ENCODE assay signal across 10 cellular contexts in genomic region chr4:153485860-153486259, GRCh38. TPM values are rescaled to one million over a fixed set of nuclear protein-coding genes. Genes with fewer than 3 reads are reported as not detected.
A peak's percentile ranks its signal among the peaks of the same experiment; 100 is the strongest.
DNase-seq lines count a peak whose midpoint lies in the region; ATAC-seq and TF ChIP-seq lines count a peak whose summit lies in the region.
"Had no signal": no experiment of that assay in that cellular context is flagged by ENCODE, and none has a peak within 500 bp of the region (broad histone marks: within the 10 kb centered on the region; RNA-seq: fewer than 3 reads in every experiment).

No MANE protein-coding gene starts in this region.

- peak overlapping the region; percentile 31 for H3K27ac Mint-ChIP-seq in endodermal cell

- H3K9me3 Mint-ChIP-seq in endodermal cell = no peaks in the 10 kb centered on the region
- H3K9me3 Mint-ChIP-seq: effector memory CD8-positive, alpha-beta T cell had no signal

- no peaks in the 10 kb centered on the region for H3K27me3 Mint-ChIP-seq in endodermal cell (ENCODE audit: insufficient read depth)
- H3K27me3 Mint-ChIP-seq: effector memory CD8-positive, alpha-beta T cell had no signal

- peaks cover 16% of the 10 kb centered on the region for H3K4me1 ChIP-seq in endodermal cell (ENCODE audit: control insufficient read depth, insufficient read depth, low read length)
- H3K4me1 ChIP-seq in skeletal muscle tissue (ENCODE audit: control insufficient read depth in 3 of 3, insufficient read depth in 3 of 3, low read length in 3 of 3) = peaks cover 56 to 62% (median 58%) of the 10 kb centered on the region in 3 donors

- no peak overlapping the region for H3K9ac ChIP-seq in endodermal cell (ENCODE audit: extremely low read depth, low read length, poor library complexity, severe bottlenecking)
- H3K9ac ChIP-seq in skeletal muscle tissue (ENCODE audit: low read depth in 1 of 3, low read length in 3 of 3) = peak overlapping the region in 1 of 3 donors; percentile 5

- ATAC-seq in HG03354 (IDR thresholded peaks at IDR 0.05; ENCODE audit: poor library complexity, severe bottlenecking, unreplicated experiment) (no peak), GM21825 (IDR thresholded peaks at IDR 0.05; ENCODE audit: unreplicated experiment) (no peak)
- ATAC-seq: effector memory CD8-positive, alpha-beta T cell had no signal

- H3K4me1 Mint-ChIP-seq in endodermal cell = peaks cover 45% of the 10 kb centered on the region

- H3K9me3 ChIP-seq in endodermal cell (ENCODE audit: control insufficient read depth, low read length) (no peaks in the 10 kb centered on the region), skeletal muscle tissue (ENCODE audit: control insufficient read depth in 3 of 3, low read length in 3 of 3) (no peaks in the 10 kb centered on the region)

- H3K27ac ChIP-seq in endodermal cell (ENCODE audit: low read depth, low read length) = no peak overlapping the region
- H3K27ac ChIP-seq in skeletal muscle tissue (ENCODE audit: low read depth, low read length) = peak overlapping the region; percentile 75

- no peak for TF ChIP-seq CTCF in endodermal cell (conservative IDR thresholded peaks at IDR 0.05)

- no peak overlapping the region for H3K4me3 Mint-ChIP-seq in endodermal cell

- H3K36me3 ChIP-seq in endodermal cell (ENCODE audit: control insufficient read depth, insufficient read depth, low read length) (no peaks in the 10 kb centered on the region), skeletal muscle tissue (ENCODE audit: control insufficient read depth in 3 of 3, insufficient read depth in 3 of 3, low read length in 3 of 3) (peaks cover 0 to 4% (median 3%) of the 10 kb centered on the region in 3 donors)

- H3K27me3 ChIP-seq in endodermal cell (ENCODE audit: control insufficient read depth, insufficient read depth, low read length, poor library complexity, severe bottlenecking) = no peaks in the 10 kb centered on the region
- no peaks in the 10 kb centered on the region for H3K27me3 ChIP-seq in skeletal muscle tissue (ENCODE audit: control insufficient read depth in 3 of 3, insufficient read depth in 3 of 3, low read length in 3 of 3)

- WGBS in endodermal cell (ENCODE audit: insufficient coverage in 1 of 2, insufficient read length in 1 of 2), 2 experiments = 88 to 100% methylated on average over 4 to 5 of the region's 5 CpGs

- no peak overlapping the region for H3K4me3 ChIP-seq in endodermal cell (ENCODE audit: low read length)
- peak overlapping the region in 1 of 3 donors; percentile 21 for H3K4me3 ChIP-seq in skeletal muscle tissue (ENCODE audit: low read length in 3 of 3)

- no peaks in the 10 kb centered on the region for H3K36me3 Mint-ChIP-seq in endodermal cell (ENCODE audit: low read depth)

- peak; percentile 31 for DNase-seq in DMS53 (lab: John Stamatoyannopoulos, UW)
- no peak for DNase-seq in DMS53 treated with DMSO at 0.1 percent for 48 hours (lab: John Stamatoyannopoulos, UW; ENCODE audit: unreplicated experiment)
- DNase-seq in NCI-H82 treated with DMSO at 0.1 percent for 48 hours (lab: John Stamatoyannopoulos, UW; ENCODE audit: unreplicated experiment) = peak; percentile 89
- DNase-seq in endodermal cell = no peak
- DNase-seq in NCI-H2029 (lab: John Stamatoyannopoulos, UW) = no peak
- DNase-seq: effector memory CD8-positive, alpha-beta T cell; NCI-H2081 had no signal

RNA-seq across cellular contexts. Expression of gene TMEM131L, which starts 19.7 kb away (rescaled TPM):
- total RNA-seq in endodermal cell = 10 to 100 TPM in 1 of 2 donors, 1 to 10 TPM in 1; 6.2 to 10.8 TPM
- 22.2 TPM for polyA plus RNA-seq in endodermal cell (2013, experiment 1 of 2)
- polyA plus RNA-seq in endodermal cell (2013, experiment 2 of 2) = 19.4 TPM
- 69.4 TPM for total RNA-seq in skeletal muscle tissue

Comparison
In these comparisons a context has a peak if more than half of its experiments do, and no peak if none do; other contexts are left out.
1. DNase-seq: peak in DMS53 (single experiment) and NCI-H82 treated with DMSO at 0.1 percent for 48 hours (single experiment); none in DMS53 treated with DMSO at 0.1 percent for 48 hours (single experiment), endodermal cell (single experiment) and NCI-H2029 (single experiment).